ENCODE assay signal across 27 cellular contexts in genomic region chr2:16246911-16247310, GRCh38.
"Had no signal": no experiment of that assay in that cellular context is flagged by ENCODE, and none has a peak within 500 bp of the region (broad histone marks: within the 10 kb centered on the region; RNA-seq: fewer than 3 reads in every experiment).

No MANE protein-coding gene starts in this region.

- H3K36me3 Mint-ChIP-seq: naive thymus-derived CD8-positive, alpha-beta T cell; natural killer cell treated with Interleukin-12 subunit alpha and Interleukin-12 subunit beta and Interleukin-15 and Interleukin-18, amount 100 ng/mL, for 72 hours; stimulated activated effector memory CD8-positive, alpha-beta T cell treated with anti-CD3 and anti-CD28 coated beads, Interleukin-12 subunit alpha, Interleukin-12 subunit beta, amount 100 ng/mL, for 72 hours; stimulated activated naive B cell treated with anti-CD40 and anti-IgM and Interleukin-4, amounts not matched to agents 10 μg/mL and 1 μg/mL and 100 μg/mL, for 72 hours had no signal

- H3K9me3 ChIP-seq: pancreas, prostate gland, right lobe of liver, sigmoid colon, stomach, thoracic aorta, thyroid gland, tibial nerve, upper lobe of left lung, vagina had no signal

- H3K27ac Mint-ChIP-seq: naive thymus-derived CD8-positive, alpha-beta T cell; natural killer cell treated with Interleukin-12 subunit alpha and Interleukin-12 subunit beta and Interleukin-15 and Interleukin-18, amount 100 ng/mL, for 72 hours; nephron progenitor cell; stimulated activated effector memory CD8-positive, alpha-beta T cell treated with anti-CD3 and anti-CD28 coated beads, Interleukin-12 subunit alpha, Interleukin-12 subunit beta, amount 100 ng/mL, for 72 hours; stimulated activated naive B cell treated with anti-CD40 and anti-IgM and Interleukin-4, amounts not matched to agents 10 μg/mL and 1 μg/mL and 100 μg/mL, for 72 hours; stimulated activated naive CD8-positive, alpha-beta T cell treated with anti-CD3 and anti-CD28 coated beads, Interleukin-15, Interleukin-2, amounts not matched to agents 100 ng/mL and 50 ng/mL, for 24 hours had no signal

- H3K27me3 Mint-ChIP-seq: natural killer cell treated with Interleukin-12 subunit alpha and Interleukin-12 subunit beta and Interleukin-15 and Interleukin-18, amount 100 ng/mL, for 72 hours; stimulated activated naive B cell treated with anti-CD40 and anti-IgM and Interleukin-4, amounts not matched to agents 10 μg/mL and 1 μg/mL and 100 μg/mL, for 72 hours; stimulated activated naive CD8-positive, alpha-beta T cell treated with anti-CD3 and anti-CD28 coated beads, Interleukin-15, Interleukin-2, amounts not matched to agents 100 ng/mL and 50 ng/mL, for 24 hours had no signal

- H3K4me3 Mint-ChIP-seq: naive thymus-derived CD8-positive, alpha-beta T cell; natural killer cell treated with Interleukin-12 subunit alpha and Interleukin-12 subunit beta and Interleukin-15 and Interleukin-18, amount 100 ng/mL, for 72 hours; nephron progenitor cell; neural crest cell; stimulated activated effector memory CD8-positive, alpha-beta T cell treated with anti-CD3 and anti-CD28 coated beads, Interleukin-12 subunit alpha, Interleukin-12 subunit beta, amount 100 ng/mL, for 72 hours; stimulated activated naive B cell treated with anti-CD40 and anti-IgM and Interleukin-4, amounts not matched to agents 10 μg/mL and 1 μg/mL and 100 μg/mL, for 72 hours; stimulated activated naive CD8-positive, alpha-beta T cell treated with anti-CD3 and anti-CD28 coated beads, Interleukin-15, Interleukin-2, amounts not matched to agents 100 ng/mL and 50 ng/mL, for 24 hours had no signal

- DNase-seq: naive thymus-derived CD8-positive, alpha-beta T cell; nephron progenitor cell; occipital lobe; pancreas; retina; right cardiac atrium; right lobe of liver; sigmoid colon; small intestine; stimulated activated CD4-positive, alpha-beta T cell treated with anti-CD3 and anti-CD28 coated beads, Interleukin-15, amount 100 ng/mL, for 24 hours; stimulated activated CD4-positive, alpha-beta T cell treated with anti-CD3 and anti-CD28 coated beads, Interleukin-2, amount 100 ng/mL, for 24 hours; stimulated activated CD4-positive, alpha-beta T cell treated with anti-CD3 and anti-CD28 coated beads, Interleukin-2, amount 100 ng/mL, for 48 hours; stimulated activated CD4-positive, alpha-beta T cell treated with anti-CD3 and anti-CD28 coated beads, Interleukin-4, amount 100 ng/mL, for 24 hours; stimulated activated naive B cell treated with anti-CD40 and anti-IgM and Interleukin-4, amounts not matched to agents 10 μg/mL and 1 μg/mL and 100 μg/mL, for 72 hours; stimulated activated naive CD4-positive, alpha-beta T cell treated with Interleukin-2 at 50 U/mL for 16 hours; stomach; thyroid gland; upper lobe of left lung had no signal

- ATAC-seq: naive thymus-derived CD8-positive, alpha-beta T cell; natural killer cell treated with Interleukin-12 subunit alpha and Interleukin-12 subunit beta and Interleukin-15 and Interleukin-18, amount 100 ng/mL, for 72 hours; right cardiac atrium; right lobe of liver; stimulated activated effector memory CD8-positive, alpha-beta T cell treated with anti-CD3 and anti-CD28 coated beads, Interleukin-12 subunit alpha, Interleukin-12 subunit beta, amount 100 ng/mL, for 72 hours; stimulated activated naive B cell treated with anti-CD40 and anti-IgM and Interleukin-4, amounts not matched to agents 10 μg/mL and 1 μg/mL and 100 μg/mL, for 72 hours had no signal

- H3K4me3 ChIP-seq: pancreas, prostate gland, right lobe of liver, sigmoid colon, stomach, thoracic aorta, thyroid gland, tibial nerve, upper lobe of left lung, vagina had no signal

- FAIRE-seq: pancreas, small intestine, urothelium cell line had no signal

- H3K4me1 Mint-ChIP-seq: naive thymus-derived CD8-positive, alpha-beta T cell; stimulated activated effector memory CD8-positive, alpha-beta T cell treated with anti-CD3 and anti-CD28 coated beads, Interleukin-12 subunit alpha, Interleukin-12 subunit beta, amount 100 ng/mL, for 72 hours; stimulated activated naive B cell treated with anti-CD40 and anti-IgM and Interleukin-4, amounts not matched to agents 10 μg/mL and 1 μg/mL and 100 μg/mL, for 72 hours had no signal

- H3K27ac ChIP-seq: pancreas, prostate gland, right lobe of liver, sigmoid colon, thoracic aorta, thyroid gland, tibial nerve, upper lobe of left lung, vagina had no signal

- H3K4me1 ChIP-seq: pancreas, prostate gland, right lobe of liver, sigmoid colon, stomach, thyroid gland, upper lobe of left lung, vagina had no signal

- H3K9me3 Mint-ChIP-seq: naive thymus-derived CD8-positive, alpha-beta T cell; natural killer cell treated with Interleukin-12 subunit alpha and Interleukin-12 subunit beta and Interleukin-15 and Interleukin-18, amount 100 ng/mL, for 72 hours; nephron progenitor cell; neural crest cell; stimulated activated effector memory CD8-positive, alpha-beta T cell treated with anti-CD3 and anti-CD28 coated beads, Interleukin-12 subunit alpha, Interleukin-12 subunit beta, amount 100 ng/mL, for 72 hours; stimulated activated naive B cell treated with anti-CD40 and anti-IgM and Interleukin-4, amounts not matched to agents 10 μg/mL and 1 μg/mL and 100 μg/mL, for 72 hours; stimulated activated naive CD8-positive, alpha-beta T cell treated with anti-CD3 and anti-CD28 coated beads, Interleukin-15, Interleukin-2, amounts not matched to agents 100 ng/mL and 50 ng/mL, for 24 hours had no signal

- H3K27me3 ChIP-seq: pancreas, right lobe of liver, thyroid gland, upper lobe of left lung, vagina had no signal

- H3K36me3 ChIP-seq: pancreas, prostate gland, right lobe of liver, sigmoid colon, stomach, thoracic aorta, thyroid gland, tibial nerve, upper lobe of left lung, vagina had no signal
